ENCODE assay signal across 8 cellular contexts in the genomic region with DNA sequence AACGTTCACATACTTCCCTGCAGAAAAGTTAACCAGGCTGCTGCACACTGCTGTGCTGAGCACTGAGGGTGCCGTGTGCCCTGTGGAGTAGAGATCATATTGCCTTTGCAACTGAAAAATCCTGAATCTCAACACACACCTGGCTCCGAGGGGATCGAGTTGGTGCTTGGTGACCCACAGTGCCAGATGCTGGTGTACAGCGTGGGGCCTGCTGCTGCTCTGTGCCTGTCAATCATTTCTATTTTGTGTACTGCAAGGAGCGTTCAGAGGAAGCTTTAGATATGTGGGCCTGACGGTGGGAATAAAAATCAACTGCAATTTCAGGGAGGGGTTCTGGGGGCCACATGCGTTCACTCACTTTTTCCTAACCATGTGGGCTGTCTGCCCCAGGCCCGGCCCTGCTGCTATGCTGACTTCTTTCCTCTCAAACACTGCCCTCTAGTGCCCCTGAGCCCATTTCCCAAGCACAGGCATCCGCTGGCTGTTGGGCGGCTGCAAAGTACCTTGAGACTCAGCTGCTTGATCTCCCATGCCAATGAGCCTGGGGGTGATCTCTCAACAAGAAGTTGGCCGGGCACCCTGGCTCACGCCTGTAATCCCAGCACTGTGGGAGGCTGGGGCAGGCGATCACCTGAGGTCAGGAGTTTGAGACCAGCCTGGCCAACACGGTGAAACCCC. TPM values are rescaled to one million over a fixed set of nuclear protein-coding genes. Genes with fewer than 3 reads are reported as not detected.
DNase-seq lines count a peak whose midpoint lies in the region; ATAC-seq and TF ChIP-seq lines count a peak whose summit lies in the region.

No MANE protein-coding gene starts in this region.

- TF ChIP-seq POLR2A in stomach (IDR thresholded peaks at IDR 0.05): no peak

- no peak for ATAC-seq in HG03175 (IDR thresholded peaks at IDR 0.05; ENCODE audit: unreplicated experiment)
- no peak for ATAC-seq in GM19463 (IDR thresholded peaks at IDR 0.05; ENCODE audit: unreplicated experiment)

- TF ChIP-seq EP300 in stomach (IDR thresholded peaks at IDR 0.05): no peak

- H3K9me3 ChIP-seq in stomach: no peaks in the 10 kb centered on the region

- H3K4me3 ChIP-seq in stomach (no peak overlapping the region), coronary artery (no peak overlapping the region)

- intact Hi-C loops in stomach (cut with DNase I; ENCODE audit: low total_unique reads): no loop called here

- peaks cover 0 to 28% (median 21%) of the 10 kb centered on the region in 4 donors for H3K36me3 ChIP-seq in stomach

- TF ChIP-seq CTCF in stomach (IDR thresholded peaks at IDR 0.05) (peak in 1 of 7 experiments; percentile 16), coronary artery (IDR thresholded peaks at IDR 0.05) (no peak)

- no peaks in the 10 kb centered on the region for H3K9me3 Mint-ChIP-seq in activated naive CD8-positive, alpha-beta T cell (ENCODE audit: low read depth)

- H3K4me1 ChIP-seq in stomach: peaks cover 11 to 27% (median 25%) of the 10 kb centered on the region in 4 donors

- H3K27ac ChIP-seq in stomach (no peak overlapping the region), coronary artery (no peak overlapping the region)

- H3K4me3 Mint-ChIP-seq in activated naive CD8-positive, alpha-beta T cell: no peak overlapping the region

- 51 to 62% (median 55%) methylated on average over 15 of the region's 15 CpGs for WGBS in stomach, 5 donors

- peaks cover 23% of the 10 kb centered on the region for H3K4me1 Mint-ChIP-seq in activated naive CD8-positive, alpha-beta T cell (ENCODE audit: low read depth)

- H3K27me3 ChIP-seq in stomach: no peaks in the 10 kb centered on the region

- H3K27ac Mint-ChIP-seq in activated naive CD8-positive, alpha-beta T cell: peak overlapping the region; percentile 64

- peaks cover 2% of the 10 kb centered on the region for H3K36me3 Mint-ChIP-seq in activated naive CD8-positive, alpha-beta T cell

- no peaks in the 10 kb centered on the region for H3K27me3 Mint-ChIP-seq in activated naive CD8-positive, alpha-beta T cell

- DNase-seq in COLO668 (lab: John Stamatoyannopoulos, UW; ENCODE audit: unreplicated experiment): peak; percentile 12
- peak; percentile 71 to 87 for DNase-seq in Kasumi-1 (lab: John Stamatoyannopoulos, UW)
- peak; percentile 66 to 71 for DNase-seq in hippocampal formation (lab: John Stamatoyannopoulos, UW)
- DNase-seq in stomach: peak; percentile 39
- no peak for DNase-seq in coronary artery (ENCODE audit: low spot score)

RNA-seq across cellular contexts. Expression of gene LENG8, which starts 9.7 kb away (rescaled TPM):
- total RNA-seq in stomach: 100 to 1,000 TPM in 4 of 5 donors, 10 to 100 TPM in 1; 61.3 to 464 (median 222) TPM
- 10 to 100 TPM; 37.4 to 99.0 (median 89.0) TPM for polyA plus RNA-seq in stomach

RNA-seq across cellular contexts. Expression of gene TTYH1, which starts 24.0 kb away (rescaled TPM):
- 10 to 100 TPM in 1 of 5 donors, 1 to 10 TPM in 2, not detected in 2; 2.3 to 12.9 (median 7.0) TPM for total RNA-seq in stomach
- polyA plus RNA-seq in stomach: 1 to 10 TPM in 1 of 3 donors, under 1 TPM in 1, not detected in 1; 0.12 to 1.4 TPM

RNA-seq across cellular contexts. Expression of gene LENG9, which starts 24.3 kb away (rescaled TPM):
- 10 to 100 TPM in 2 of 5 donors, 1 to 10 TPM in 3; 1.3 to 14.5 (median 3.5) TPM for total RNA-seq in stomach
- polyA plus RNA-seq in stomach: 1 to 10 TPM; 6.9 to 7.8 (median 7.3) TPM

RNA-seq across cellular contexts. Expression of gene CDC42EP5, which starts 33.8 kb away (rescaled TPM):
- total RNA-seq in stomach: 100 to 1,000 TPM in 1 of 5 donors, 10 to 100 TPM in 2, under 1 TPM in 1, not detected in 1; 0.89 to 699 (median 32.8) TPM
- polyA plus RNA-seq in stomach: 10 to 100 TPM; 24.8 to 48.6 (median 28.3) TPM
